Comparison of ENCODE assay signal across 13 cellular contexts in genomic region chr16:86956437-86956836, GRCh38.
"Had no signal": no experiment of that assay in that cellular context is flagged by ENCODE, and none has a peak within 500 bp of the region (broad histone marks: within the 10 kb centered on the region; RNA-seq: fewer than 3 reads in every experiment).

No MANE protein-coding gene starts in this region.

- H3K9me3 ChIP-seq: colonic mucosa, esophagus squamous epithelium, neutrophil, transverse colon had no signal

- ATAC-seq: stimulated activated effector memory CD8-positive, alpha-beta T cell treated with anti-CD3 and anti-CD28 coated beads, Interleukin-12 subunit alpha, Interleukin-12 subunit beta, amount 100 ng/mL, for 72 hours had no signal

- H3K27me3 ChIP-seq: cardiac muscle cell, colonic mucosa had no signal

- H3K27ac ChIP-seq: cardiac muscle cell, colonic mucosa, esophagus squamous epithelium, neutrophil, skin epidermis, transverse colon had no signal

- DNase-seq: activated CD4-positive, alpha-beta memory T cell treated with anti-CD3 and anti-CD28 coated beads, Interleukin-2, amount 10 ng/mL, durations not matched to agents 7 days and 5 days; activated CD4-positive, alpha-beta T cell treated with anti-CD3 and anti-CD28 coated beads for 1 hour; activated CD8-positive, alpha-beta memory T cell treated with anti-CD3 and anti-CD28 coated beads, Interleukin-2, amount 50 U/mL, for 48 hours; colonic mucosa; esophagus squamous epithelium; foreskin fibroblast; glutamatergic neuron; naive B cell; transverse colon had no signal

- H3K4me1 ChIP-seq: colonic mucosa, esophagus squamous epithelium, transverse colon had no signal

- H3K36me3 ChIP-seq: cardiac muscle cell, colonic mucosa, esophagus squamous epithelium, neutrophil, transverse colon had no signal

- H3K4me3 ChIP-seq: cardiac muscle cell, colonic mucosa, esophagus squamous epithelium, skin epidermis, transverse colon had no signal
